Comparison of ENCODE assay signal across 16 cellular contexts in genomic region chr16:12150600-12150999, GRCh38.
"Had no signal": no experiment of that assay in that cellular context is flagged by ENCODE, and none has a peak within 500 bp of the region (broad histone marks: within the 10 kb centered on the region; RNA-seq: fewer than 3 reads in every experiment).

No MANE protein-coding gene starts in this region.

- ATAC-seq: activated CD8-positive, alpha-beta memory T cell treated with anti-CD3 and anti-CD28 coated beads, Interleukin-2, amount 10 ng/mL, durations not matched to agents 7 days and 5 days; activated naive CD4-positive, alpha-beta T cell treated with anti-CD3 and anti-CD28 coated beads, Interleukin-2, amount 50 U/mL, for 72 hours had no signal

- H2AFZ ChIP-seq: hepatocyte, parathyroid adenoma had no signal

- DNase-seq: activated CD4-positive, alpha-beta T cell treated with anti-CD3 and anti-CD28 coated beads for 1 hour; activated CD4-positive, alpha-beta T cell treated with anti-CD3 and anti-CD28 coated beads, Interleukin-2, amount 50 U/mL, for 48 hours; activated CD8-positive, alpha-beta memory T cell treated with anti-CD3 and anti-CD28 coated beads, Interleukin-2, amount 10 ng/mL, durations not matched to agents 7 days and 5 days; activated effector memory CD4-positive, alpha-beta T cell treated with Interleukin-2 at 50 U/mL for 16 hours; activated T-cell treated with anti-CD3 and anti-CD28 coated beads, Interleukin-2, amount 50 U/mL, for 24 hours; amniotic stem cell; brain microvascular endothelial cell; cerebellar nuclear complex; dermis blood vessel endothelial cell; erythroblast; kidney glomerular epithelial cell; stimulated activated CD4-positive, alpha-beta T cell treated with anti-CD3 and anti-CD28 coated beads, Interleukin-4, amount 100 ng/mL, for 4 hours had no signal

- H3K79me2 ChIP-seq: hepatocyte had no signal

- H3K9ac ChIP-seq: parathyroid adenoma had no signal

- H3K36me3 ChIP-seq: brain microvascular endothelial cell had no signal

- H3K27ac ChIP-seq: brain microvascular endothelial cell, hepatocyte, parathyroid adenoma had no signal

- H3K4me2 ChIP-seq: hepatocyte had no signal

- FAIRE-seq: urothelium cell line had no signal

- H3K27me3 ChIP-seq: brain microvascular endothelial cell, hepatocyte had no signal

- H3K4me3 ChIP-seq: hepatocyte had no signal
